9 cellular contexts compared by ENCODE assay signal in genomic region chr17:77435272-77436057, GRCh38.
A peak's percentile ranks its signal among the peaks of the same experiment; 100 is the strongest.
DNase-seq lines count a peak whose midpoint lies in the region; ATAC-seq and TF ChIP-seq lines count a peak whose summit lies in the region.
"Had no signal": no experiment of that assay in that cellular context is flagged by ENCODE, and none has a peak within 500 bp of the region (broad histone marks: within the 10 kb centered on the region; RNA-seq: fewer than 3 reads in every experiment).

No MANE protein-coding gene starts in this region.

- intact Hi-C loops in CD4-positive, alpha-beta T cell (cut with DNase I, micrococcal nuclease) = loop anchor here in 1 of 2 experiments (2.0 kb wide), 2 partner anchors 21 to 39 kb away; no protein-coding TSS in a partner anchor

- no peak for TF ChIP-seq CTCF in CD4-positive, alpha-beta T cell (IDR thresholded peaks at IDR 0.05)
- no peak for TF ChIP-seq CTCF in RWPE1 (conservative IDR thresholded peaks at IDR 0.05; ENCODE audit: low read depth)

- no peak overlapping the region for H3K4me3 ChIP-seq in MG63

- H3K9me3 ChIP-seq in CD4-positive, alpha-beta T cell (ENCODE audit: control insufficient read depth, low read length) = no peaks in the 10 kb centered on the region
- H3K9me3 ChIP-seq in MG63 = no peaks in the 10 kb centered on the region

- H3K27ac ChIP-seq in CD4-positive, alpha-beta T cell (ENCODE audit: low read depth, low read length) = peak overlapping the region; percentile 98
- peak overlapping the region; percentile 70 for H3K27ac ChIP-seq in RWPE1

- H3K4me3 Mint-ChIP-seq in CD4-positive, alpha-beta T cell = peak overlapping the region; percentile 96
- H3K4me3 Mint-ChIP-seq in natural killer cell treated with Interleukin-12 subunit alpha and Interleukin-12 subunit beta and Interleukin-15 and Interleukin-18, amount 100 ng/mL, for 72 hours = peak overlapping the region; percentile 6

- H3K36me3 ChIP-seq in MG63 = peaks cover 75% of the 10 kb centered on the region

- H3K27ac Mint-ChIP-seq in CD4-positive, alpha-beta T cell = peak overlapping the region; percentile 93
- H3K27ac Mint-ChIP-seq in natural killer cell treated with Interleukin-12 subunit alpha and Interleukin-12 subunit beta and Interleukin-15 and Interleukin-18, amount 100 ng/mL, for 72 hours = no peak overlapping the region

- peak in 6 of 10 experiments; percentile 49 to 68 (median 60) for DNase-seq in CD4-positive, alpha-beta T cell
- DNase-seq in RWPE1 (ENCODE audit: low spot score) (no peak), ecto neural progenitor cell (ENCODE audit: low spot score) (no peak), MG63 (no peak), dermis blood vessel endothelial cell (no peak)
- peak; percentile 56 for DNase-seq in central memory CD4-positive, alpha-beta T cell
- DNase-seq in natural killer cell treated with Interleukin-12 subunit alpha and Interleukin-12 subunit beta and Interleukin-15 and Interleukin-18, amount 100 ng/mL, for 72 hours (ENCODE audit: low spot score) = no peak
- DNase-seq: NCI-H2029 treated with DMSO at 0.1 percent for 48 hours had no signal

- H3K9me3 Mint-ChIP-seq in CD4-positive, alpha-beta T cell = no peaks in the 10 kb centered on the region
- no peaks in the 10 kb centered on the region for H3K9me3 Mint-ChIP-seq in natural killer cell treated with Interleukin-12 subunit alpha and Interleukin-12 subunit beta and Interleukin-15 and Interleukin-18, amount 100 ng/mL, for 72 hours

- peaks cover 96% of the 10 kb centered on the region for H3K4me1 Mint-ChIP-seq in CD4-positive, alpha-beta T cell (ENCODE audit: low read depth)
- H3K4me1 Mint-ChIP-seq in natural killer cell treated with Interleukin-12 subunit alpha and Interleukin-12 subunit beta and Interleukin-15 and Interleukin-18, amount 100 ng/mL, for 72 hours (ENCODE audit: low read depth in 2 of 2) = peaks cover 25 to 54% of the 10 kb centered on the region in 2 donors

- POLR2A ChIA-PET in CD4-positive, alpha-beta T cell (lab: Charles Lee) = interaction anchor here (0.7 to 29.0 kb wide), 17 partner anchors 9 to 694 kb away, joined by 3 to 681 read pairs (median 11); no protein-coding TSS in a partner anchor
- POLR2A ChIA-PET in RWPE1 (lab: Yijun Ruan, JAX; ENCODE audit: low non-redundant PET) = no interaction called here

- CTCF ChIA-PET in CD4-positive, alpha-beta T cell (lab: Charles Lee) = interaction anchor here (0.9 to 3.3 kb wide), 10 partner anchors 10 to 110 kb away, joined by 3 to 19 read pairs (median 4); no protein-coding TSS in a partner anchor
- CTCF ChIA-PET in RWPE1 (lab: Yijun Ruan, JAX) = interaction anchor here (0.6 kb wide), 2 partner anchors 811 to 1415 kb away, joined by 3 read pairs; no protein-coding TSS in a partner anchor

- H3K36me3 Mint-ChIP-seq in CD4-positive, alpha-beta T cell (ENCODE audit: low read depth) = peaks cover 26% of the 10 kb centered on the region
- H3K36me3 Mint-ChIP-seq in natural killer cell treated with Interleukin-12 subunit alpha and Interleukin-12 subunit beta and Interleukin-15 and Interleukin-18, amount 100 ng/mL, for 72 hours = no peaks in the 10 kb centered on the region

- H3K27me3 Mint-ChIP-seq in CD4-positive, alpha-beta T cell = no peaks in the 10 kb centered on the region
- H3K27me3 Mint-ChIP-seq in natural killer cell treated with Interleukin-12 subunit alpha and Interleukin-12 subunit beta and Interleukin-15 and Interleukin-18, amount 100 ng/mL, for 72 hours = no peaks in the 10 kb centered on the region

- peak; percentile 77 for ATAC-seq in CD4-positive, alpha-beta T cell (ENCODE audit: poor library complexity)
- ATAC-seq in natural killer cell treated with Interleukin-12 subunit alpha and Interleukin-12 subunit beta and Interleukin-15 and Interleukin-18, amount 100 ng/mL, for 72 hours = peak; percentile 21 to 58
- ATAC-seq in GM19351 (IDR thresholded peaks at IDR 0.05; ENCODE audit: unreplicated experiment) = no peak

- H3K27me3 ChIP-seq in CD4-positive, alpha-beta T cell (ENCODE audit: control insufficient read depth, insufficient read depth, low read length) = no peaks in the 10 kb centered on the region
- H3K27me3 ChIP-seq in MG63 = no peaks in the 10 kb centered on the region

Comparison
In these comparisons a context has a peak if more than half of its experiments do, and no peak if none do; other contexts are left out.
1. DNase-seq: peak in CD4-positive, alpha-beta T cell (6 of 10) and central memory CD4-positive, alpha-beta T cell (single experiment); none in RWPE1 (single experiment), natural killer cell treated with Interleukin-12 subunit alpha and Interleukin-12 subunit beta and Interleukin-15 and Interleukin-18, amount 100 ng/mL, for 72 hours (single experiment), ecto neural progenitor cell (single experiment), MG63 (single experiment) and dermis blood vessel endothelial cell (single experiment).